ENCODE assay signal across 1 cellular context in genomic region chr13:31441804-31442487, GRCh38.
A peak's percentile ranks its signal among the peaks of the same experiment; 100 is the strongest.
TF ChIP-seq lines count a peak whose summit lies in the region.

No MANE protein-coding gene starts in this region.

TF ChIP-seq in HEK293, 187 proteins besides CTCF, POLR2A, EP300 and RAD21 (continued from another document):
- TF ChIP-seq, protein P1, sequence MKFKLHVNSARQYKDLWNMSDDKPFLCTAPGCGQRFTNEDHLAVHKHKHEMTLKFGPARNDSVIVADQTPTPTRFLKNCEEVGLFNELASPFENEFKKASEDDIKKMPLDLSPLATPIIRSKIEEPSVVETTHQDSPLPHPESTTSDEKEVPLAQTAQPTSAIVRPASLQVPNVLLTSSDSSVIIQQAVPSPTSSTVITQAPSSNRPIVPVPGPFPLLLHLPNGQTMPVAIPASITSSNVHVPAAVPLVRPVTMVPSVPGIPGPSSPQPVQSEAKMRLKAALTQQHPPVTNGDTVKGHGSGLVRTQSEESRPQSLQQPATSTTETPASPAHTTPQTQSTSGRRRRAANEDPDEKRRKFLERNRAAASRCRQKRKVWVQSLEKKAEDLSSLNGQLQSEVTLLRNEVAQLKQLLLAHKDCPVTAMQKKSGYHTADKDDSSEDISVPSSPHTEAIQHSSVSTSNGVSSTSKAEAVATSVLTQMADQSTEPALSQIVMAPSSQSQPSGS (tag by site-specific recombination; IDR thresholded peaks at IDR 0.05; ENCODE audit: low read depth) = 0 out of 2 replicates have a peak, but pooled peaks have one; percentile 29
